ENCODE assay signal across 8 cellular contexts in genomic region chr4:113684534-113685091, GRCh38.
DNase-seq lines count a peak whose midpoint lies in the region; TF ChIP-seq lines count a peak whose summit lies in the region.

No MANE protein-coding gene starts in this region.

- H3K4me1 Mint-ChIP-seq in MCF 10A (ENCODE audit: insufficient read depth, unreplicated experiment), result peaks cover 8% of the 10 kb centered on the region

- H3K9me3 Mint-ChIP-seq in MCF 10A (ENCODE audit: unreplicated experiment), result no peaks in the 10 kb centered on the region

- WGBS in thyroid gland, 2 donors, result 56 to 65% methylated on average over 2 of the region's 2 CpGs

- H3K27me3 Mint-ChIP-seq in MCF 10A (ENCODE audit: insufficient read depth, unreplicated experiment), result no peaks in the 10 kb centered on the region

- no peaks in the 10 kb centered on the region for H3K9me3 ChIP-seq in thyroid gland

- DNase-seq in NCI-H510A treated with DMSO at 0.1 percent for 48 hours (lab: John Stamatoyannopoulos, UW) (peak; percentile 56), MCF 10A (ENCODE audit: unreplicated experiment) (peak; percentile 30), left kidney (ENCODE audit: low read depth, low spot score) (peak; percentile 37), thyroid gland (peak; percentile 59 to 66), NCI-H2196 treated with DMSO at 0.1 percent for 48 hours (lab: John Stamatoyannopoulos, UW; ENCODE audit: unreplicated experiment) (no peak), NCI-H1092 treated with DMSO at 0.1 percent for 48 hours (lab: John Stamatoyannopoulos, UW) (no peak)
- no peak for DNase-seq in effector CD8-positive, alpha-beta T cell (lab: John Stamatoyannopoulos, UW)

- peak overlapping the region; percentile 2 to 57 (median 21) for H3K27ac ChIP-seq in thyroid gland

- H3K27ac Mint-ChIP-seq in MCF 10A (ENCODE audit: low read depth, unreplicated experiment), result no peak overlapping the region

- no peak for TF ChIP-seq POLR2A in thyroid gland (IDR thresholded peaks at IDR 0.05)

- intact Hi-C loops in MCF 10A (cut with micrococcal nuclease) (loop anchor here (2.0 kb wide), 1 partner anchor 290 kb away; no protein-coding TSS in a partner anchor), thyroid gland (cut with DNase I) (no loop called here)

- H3K36me3 ChIP-seq in thyroid gland, result no peaks in the 10 kb centered on the region

- no TSS peak for BruUV-seq in MCF 10A (replicated peaks; lab: Mats Ljungman, UMichigan)

- H3K4me3 Mint-ChIP-seq in MCF 10A (ENCODE audit: unreplicated experiment), result no peak overlapping the region

- CTCF ChIA-PET in MCF 10A (lab: Yijun Ruan, JAX), result interaction anchor here (0.6 to 0.9 kb wide), 4 partner anchors 18 to 232 kb away, joined by 3 to 5 read pairs (median 4); no protein-coding TSS in a partner anchor

- H3K4me1 ChIP-seq in thyroid gland, result peaks cover 11 to 32% of the 10 kb centered on the region in 2 donors

- TF ChIP-seq CTCF in GM12872 (IDR thresholded peaks at IDR 0.05; ENCODE audit: insufficient read depth, low read depth, low read length), result 0 out of 3 replicates have a peak, but pooled peaks have one; percentile 13
- TF ChIP-seq CTCF in MCF 10A (IDR thresholded peaks at IDR 0.05; ENCODE audit: unreplicated experiment), result no peak
- TF ChIP-seq CTCF in thyroid gland (IDR thresholded peaks at IDR 0.05), result peak in 4 of 6 experiments; percentile 35 to 60 (median 48)

- H3K27me3 ChIP-seq in thyroid gland, result no peaks in the 10 kb centered on the region

- no peaks in the 10 kb centered on the region for H3K36me3 Mint-ChIP-seq in MCF 10A (ENCODE audit: insufficient read depth, unreplicated experiment)

- POLR2A ChIA-PET in MCF 10A (lab: Yijun Ruan, JAX), result interaction anchor here (0.6 to 0.8 kb wide), 2 partner anchors 17 to 170 kb away, joined by 3 read pairs; no protein-coding TSS in a partner anchor

- no peak overlapping the region for H3K4me3 ChIP-seq in thyroid gland (replicated peaks in 1 of 3)

Comparison
In these comparisons a context has a peak if more than half of its experiments do, and no peak if none do; other contexts are left out.
1. DNase-seq: peak in NCI-H510A treated with DMSO at 0.1 percent for 48 hours (single experiment), MCF 10A (single experiment), left kidney (single experiment) and thyroid gland (2 of 2); none in effector CD8-positive, alpha-beta T cell (single experiment), NCI-H2196 treated with DMSO at 0.1 percent for 48 hours (single experiment) and NCI-H1092 treated with DMSO at 0.1 percent for 48 hours (single experiment).